In the genomic region with DNA sequence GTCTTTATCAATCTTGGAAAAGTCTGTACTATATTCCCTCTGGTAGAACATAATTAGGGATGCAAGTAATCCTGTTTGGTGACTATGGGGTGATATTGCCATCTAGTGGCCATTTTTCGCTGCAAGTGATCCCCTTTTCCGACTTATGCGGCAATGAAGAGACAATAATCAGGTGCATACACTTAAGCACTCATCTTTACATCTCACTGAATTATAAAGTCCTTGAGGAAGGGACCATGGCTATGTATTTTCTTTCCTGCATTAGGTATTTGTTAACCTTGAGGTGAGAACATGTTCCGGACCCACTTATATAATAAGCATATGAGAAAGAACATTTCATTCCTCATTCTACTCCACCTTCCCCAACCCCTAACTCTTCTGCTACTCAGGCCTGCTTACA, we compare ENCODE assay signal across 8 cellular contexts. TPM values are rescaled to one million over a fixed set of nuclear protein-coding genes. Genes with fewer than 3 reads are reported as not detected.
DNase-seq lines count a peak whose midpoint lies in the region; FAIRE-seq and TF ChIP-seq lines count a peak whose summit lies in the region.

No MANE protein-coding gene starts in this region.

- DNase-seq in CD1c-positive myeloid dendritic cell (ENCODE audit: extremely low spot score): peak; percentile 77
- DNase-seq in GM19239 (ENCODE audit: insufficient read length, low spot score): no peak
- peak; percentile 17 for DNase-seq in NCI-H128 (lab: John Stamatoyannopoulos, UW; ENCODE audit: unreplicated experiment)
- peak; percentile 46 for DNase-seq in SKM-1 treated with dmso at 0.1 percent for 144 hours (lab: John Stamatoyannopoulos, UW; ENCODE audit: unreplicated experiment)
- peak; percentile 91 for DNase-seq in cerebellar cortex (ENCODE audit: low spot score)
- no peak for DNase-seq in kidney
- peak; percentile 64 for DNase-seq in stimulated activated CD4-positive, alpha-beta T cell treated with anti-CD3 and anti-CD28 coated beads, Interleukin-4, amount 100 ng/mL, for 24 hours
- no peak for DNase-seq in GM19240 (ENCODE audit: insufficient read length, low spot score)

- intact Hi-C loops in kidney (cut with DNase I): no loop called here

- no peak overlapping the region for H3K9ac ChIP-seq in kidney (ENCODE audit: low read length in 2 of 2)

- peak; percentile 79 for TF ChIP-seq CTCF in kidney (IDR thresholded peaks at IDR 0.05; ENCODE audit: borderline replicate concordance, extremely low read depth, insufficient read depth)

- no peak overlapping the region for H3K4me3 ChIP-seq in kidney (ENCODE audit: low read length in 2 of 2)

- H3K9me3 ChIP-seq in kidney (ENCODE audit: control insufficient read depth in 1 of 2, low read length in 2 of 2): peaks cover 0 to 13% of the 10 kb centered on the region in 2 donors

- no peak overlapping the region for H3K27ac ChIP-seq in kidney (ENCODE audit: low read depth in 2 of 2, low read length in 2 of 2)

- peaks cover 9 to 18% of the 10 kb centered on the region in 2 donors for H3K36me3 ChIP-seq in kidney (ENCODE audit: control insufficient read depth in 1 of 2, insufficient read depth in 2 of 2, low read length in 2 of 2)

- peak; percentile 99 for FAIRE-seq in GM19239 (lab: Jason Lieb, UNC)
- FAIRE-seq in kidney (lab: Jason Lieb, UNC): peak; percentile 51

- peaks cover 0 to 2% of the 10 kb centered on the region in 2 donors for H3K4me1 ChIP-seq in kidney (ENCODE audit: control insufficient read depth in 1 of 2, insufficient read depth in 1 of 2, low read depth in 1 of 2, low read length in 2 of 2)

RNA-seq across cellular contexts. Expression of gene LIX1, which starts 19.6 kb away (rescaled TPM):
- 33.4 TPM for total RNA-seq in kidney
- 0.65 TPM for polyA plus RNA-seq in kidney (ENCODE audit: insufficient read depth, low read depth, low replicate concordance)

RNA-seq across cellular contexts. Expression of gene RIOK2, which starts 21.0 kb away (rescaled TPM):
- 23.3 TPM for total RNA-seq in kidney
- 18.2 TPM for polyA plus RNA-seq in kidney (ENCODE audit: insufficient read depth, low read depth, low replicate concordance)

Comparison
In these comparisons a context has a peak if more than half of its experiments do, and no peak if none do; other contexts are left out.
1. DNase-seq: peak in CD1c-positive myeloid dendritic cell (single experiment), NCI-H128 (single experiment), SKM-1 treated with dmso at 0.1 percent for 144 hours (single experiment), cerebellar cortex (single experiment) and stimulated activated CD4-positive, alpha-beta T cell treated with anti-CD3 and anti-CD28 coated beads, Interleukin-4, amount 100 ng/mL, for 24 hours (single experiment); none in GM19239 (single experiment), kidney (single experiment) and GM19240 (single experiment).